ENCODE assay signal across 17 cellular contexts in genomic region chr3:101158374-101158773, GRCh38.
"Had no signal": no experiment of that assay in that cellular context is flagged by ENCODE, and none has a peak within 500 bp of the region (broad histone marks: within the 10 kb centered on the region; RNA-seq: fewer than 3 reads in every experiment).

No MANE protein-coding gene starts in this region.

- H2AFZ ChIP-seq: hepatocyte had no signal

- DNase-seq: colonic mucosa; dermis blood vessel endothelial cell; left colon; left ventricle myocardium superior; mucosa of descending colon; naive thymus-derived CD8-positive, alpha-beta T cell; sigmoid colon; stimulated activated CD4-positive, alpha-beta T cell treated with anti-CD3 and anti-CD28 coated beads, Interleukin-2, amount 100 ng/mL, for 48 hours; stimulated activated naive CD4-positive, alpha-beta T cell treated with Interleukin-2 at 50 U/mL for 16 hours; thyroid gland had no signal

- ATAC-seq: foreskin keratinocyte; left colon; left ventricle myocardium superior; mucosa of descending colon; naive thymus-derived CD8-positive, alpha-beta T cell had no signal

- H3K27ac ChIP-seq: colonic mucosa, foreskin keratinocyte, hepatocyte, neutrophil, right atrium auricular region, suprapubic skin, thyroid gland had no signal

- H3K9me3 ChIP-seq: colonic mucosa, mucosa of descending colon, neutrophil, right atrium auricular region, sigmoid colon, suprapubic skin, thyroid gland had no signal

- H3K4me3 ChIP-seq: colonic mucosa, hepatocyte, mucosa of descending colon, right atrium auricular region, sigmoid colon, smooth muscle cell, suprapubic skin, thyroid gland had no signal

- H3K36me3 ChIP-seq: colonic mucosa, neutrophil, right atrium auricular region, sigmoid colon, suprapubic skin, thyroid gland had no signal

- H3K4me1 ChIP-seq: colonic mucosa, foreskin keratinocyte, suprapubic skin had no signal

- FAIRE-seq: urothelium cell line had no signal

- H3K27me3 ChIP-seq: colonic mucosa, foreskin keratinocyte, hepatocyte, neutrophil, right atrium auricular region, sigmoid colon, suprapubic skin, thyroid gland had no signal

- H3K4me2 ChIP-seq: hepatocyte, smooth muscle cell had no signal
